In genomic region chr10:69629897-69630650, GRCh38 we compare ENCODE assay signal across 8 cellular contexts. TPM values are rescaled to one million over a fixed set of nuclear protein-coding genes. Genes with fewer than 3 reads are reported as not detected.
DNase-seq lines count a peak whose midpoint lies in the region; ATAC-seq and TF ChIP-seq lines count a peak whose summit lies in the region.

Gene FAM241B, plus strand, starts transcription at chr10:69630247. Its CDS starts 1,497 bp downstream, at chr10:69631744.

- peaks cover 8% of the 10 kb centered on the region for H3K4me1 Mint-ChIP-seq in WTC11

- peaks cover 17% of the 10 kb centered on the region for H3K36me3 Mint-ChIP-seq in WTC11

- H3K9ac ChIP-seq in mammary epithelial cell (ENCODE audit: insufficient read depth, low read length): peak within 1 kb of the TSS; percentile 8

- H3K4me1 ChIP-seq in mammary epithelial cell (ENCODE audit: insufficient read depth, low read length): peaks cover 8% of the 10 kb centered on the region

- CTCF ChIA-PET in WTC11 (lab: Charles Lee): interaction anchor here (0.7 to 3.5 kb wide), 28 partner anchors 7 to 222 kb away, joined by 3 to 21 read pairs (median 4); partner anchors contain the start of gene NEUROG3
- CTCF ChIA-PET in mammary epithelial cell (lab: Charles Lee; ENCODE audit: low non-redundant PET): no interaction called here

- no peaks in the 10 kb centered on the region for H3K27me3 ChIP-seq in mammary epithelial cell (ENCODE audit: insufficient read depth, low read length)

- TF ChIP-seq CTCF in GM10266 (IDR thresholded peaks at IDR 0.05; ENCODE audit: control insufficient read depth, insufficient read depth, low read depth, missing control alignments): peak; percentile 77
- TF ChIP-seq CTCF in WTC11 (IDR thresholded peaks at IDR 0.05): peak; percentile 100
- peak; percentile 43 to 86 for TF ChIP-seq CTCF in mammary epithelial cell (conservative IDR thresholded peaks at IDR 0.05 in 1 of 2, IDR thresholded peaks at IDR 0.05 in 1 of 2; ENCODE audit: extremely low read depth in 1 of 2, insufficient read depth in 1 of 2, low read depth in 1 of 2, low read length in 2 of 2)

- peaks cover 3% of the 10 kb centered on the region for H3K9me3 Mint-ChIP-seq in WTC11

- no TSS peak for BruUV-seq in mammary epithelial cell (replicated peaks; lab: Mats Ljungman, UMichigan)

- H3K4me3 Mint-ChIP-seq in WTC11: peak within 1 kb of the TSS; percentile 76

- no peak within 1 kb of the TSS for H3K27ac ChIP-seq in mammary epithelial cell (ENCODE audit: insufficient read depth, low read depth, low read length)

- H3K4me2 ChIP-seq in mammary epithelial cell (ENCODE audit: insufficient read depth, low read depth, low read length): peak within 1 kb of the TSS; percentile 97

- no peaks in the 10 kb centered on the region for H4K20me1 ChIP-seq in mammary epithelial cell (ENCODE audit: insufficient read depth, low read length)

- H3K9me3 ChIP-seq in mammary epithelial cell (replicated peaks; ENCODE audit: insufficient read depth, low read length): no peaks in the 10 kb centered on the region

- H3K79me2 ChIP-seq in mammary epithelial cell (ENCODE audit: insufficient read depth, low read length): no peaks in the 10 kb centered on the region

- DNase-seq in GM10266 (ENCODE audit: extremely low spot score) (peak; percentile 92), LHCN-M2 (ENCODE audit: low read depth) (peak; percentile 4), WTC11 (ENCODE audit: low spot score) (peak; percentile 88), mammary epithelial cell (peak; percentile 69), kidney tubule cell (ENCODE audit: low spot score) (peak; percentile 80)
- DNase-seq in stimulated activated CD4-positive, alpha-beta T cell treated with anti-CD3 and anti-CD28 coated beads, Interleukin-1b, Interleukin-23, amount 100 ng/mL, for 48 hours: peak; percentile 74

- intact Hi-C loops in mammary epithelial cell (cut with micrococcal nuclease): no loop called here

- in situ Hi-C loops in mammary epithelial cell (cut with MboI; ENCODE audit: low sequenced_read_pairs in 2 of 2): loop anchor here (10.0 kb wide), 2 partner anchors 195 to 215 kb away; partner anchors contain the start of gene TACR2 (in 1 of the 2)

- H3K4me3 ChIP-seq in mammary epithelial cell (replicated peaks in 1 of 3; ENCODE audit: insufficient read depth in 1 of 3, low read depth in 2 of 3, low read length in 3 of 3): peak within 1 kb of the TSS; percentile 64 to 81 (median 68)

- H3K27me3 Mint-ChIP-seq in WTC11 (ENCODE audit: low read depth): peaks cover 15% of the 10 kb centered on the region

- ATAC-seq in WTC11 (peak; percentile 83), GM19328 (IDR thresholded peaks at IDR 0.05; ENCODE audit: unreplicated experiment) (no peak), HG03521 (IDR thresholded peaks at IDR 0.05; ENCODE audit: unreplicated experiment) (no peak)

- 0% methylated on average over 1 of the region's 72 CpGs for WGBS in mammary epithelial cell (ENCODE audit: low coverage, missing lambda C conversion rate)

- no peak within 1 kb of the TSS for H3K27ac Mint-ChIP-seq in WTC11

- H3K36me3 ChIP-seq in mammary epithelial cell (ENCODE audit: insufficient read depth, low read length): no peaks in the 10 kb centered on the region

- POLR2A ChIA-PET in WTC11 (lab: Charles Lee): no interaction called here

- peak within 1 kb of the TSS; percentile 96 for H2AFZ ChIP-seq in mammary epithelial cell (ENCODE audit: low read depth, low read length)

- dilution Hi-C loops in mammary epithelial cell (cut with HindIII; ENCODE audit: low sequenced_read_pairs): loop anchor here (10.0 kb wide), 1 partner anchor 375 kb away; no protein-coding TSS in a partner anchor

TF ChIP-seq in WTC11, 78 proteins besides CTCF, POLR2A, EP300 and RAD21 (continues in another document):
- TF ChIP-seq JUN (CRISPR knock-in tag; IDR thresholded peaks at IDR 0.05) (0 out of 2 replicates have a peak, but pooled peaks have one; percentile 50), HMGXB4 (CRISPR knock-in tag; IDR thresholded peaks at IDR 0.05) (peak; percentile 89), ZNF263 (CRISPR knock-in tag; IDR thresholded peaks at IDR 0.05; ENCODE audit: low read depth) (no peak), ZNF121 (CRISPR knock-in tag; IDR thresholded peaks at IDR 0.05) (no peak), TEAD1 (CRISPR knock-in tag; IDR thresholded peaks at IDR 0.05) (peak; percentile 35; the same call in 1 of the 2 replicates), JAZF1 (CRISPR knock-in tag; IDR thresholded peaks at IDR 0.05) (no peak), MAX (CRISPR knock-in tag; IDR thresholded peaks at IDR 0.05) (peak; percentile 34; the same call in 1 of the 2 replicates), ETV6 (CRISPR knock-in tag; IDR thresholded peaks at IDR 0.05) (peak; percentile 58; the same call in 1 of the 2 replicates), USF1 (CRISPR knock-in tag; IDR thresholded peaks at IDR 0.05) (peak; percentile 77), NFE2L1 (CRISPR knock-in tag; IDR thresholded peaks at IDR 0.05) (peak; percentile 84), USF2 (CRISPR knock-in tag; IDR thresholded peaks at IDR 0.05) (peak; percentile 84), FOXP4 (CRISPR knock-in tag; IDR thresholded peaks at IDR 0.05) (0 out of 2 replicates have a peak, but pooled peaks have one; percentile 16)

RNA-seq across cellular contexts. Expression of gene FAM241B, which starts in this region (rescaled TPM):
- total RNA-seq in LHCN-M2 (2014; rRNA removed): not detected in 2 replicates
- 1.8 TPM for polyA plus RNA-seq in LHCN-M2 (2012)
- total RNA-seq in WTC11 (2021): 24.4 to 28.9 TPM (median 26.9 TPM) in 3 replicates
- total RNA-seq in mammary epithelial cell: 10 to 100 TPM in 1 of 2 donors, 1 to 10 TPM in 1; 4.0 to 15.1 TPM
- polyA plus RNA-seq in mammary epithelial cell: 10.1 TPM
- not detected for polyA minus RNA-seq in mammary epithelial cell

Comparison
In these comparisons a context has a peak if more than half of its experiments do, and no peak if none do; other contexts are left out.
1. DNase-seq: peak in every context shown above with its lines; median percentile 92 in GM10266; 88 in WTC11; 80 in kidney tubule cell; 74 in stimulated activated CD4-positive, alpha-beta T cell treated with anti-CD3 and anti-CD28 coated beads, Interleukin-1b, Interleukin-23, amount 100 ng/mL, for 48 hours; 69 in mammary epithelial cell; 4 in LHCN-M2.